Comparison of ENCODE assay signal across 10 cellular contexts in the genomic region with DNA sequence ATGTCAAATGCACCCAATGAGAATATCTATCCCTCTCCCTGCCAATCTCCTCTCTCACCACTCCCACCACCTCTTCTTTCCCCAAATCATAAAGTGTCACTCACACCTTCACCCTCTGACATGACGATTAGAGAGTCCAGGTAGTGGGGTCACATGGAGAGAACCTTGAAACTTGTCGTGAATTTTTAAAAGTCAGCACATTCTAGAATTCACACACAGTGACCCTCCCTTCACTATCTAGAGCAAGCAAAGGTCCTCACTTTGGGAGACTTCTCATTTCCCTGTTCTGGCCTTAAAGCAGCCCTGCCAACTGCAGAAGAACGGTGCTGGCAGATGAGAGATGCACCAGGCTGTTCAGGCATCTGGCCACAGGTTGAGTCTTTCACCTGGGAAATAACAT.
A peak's percentile ranks its signal among the peaks of the same experiment; 100 is the strongest.
DNase-seq lines count a peak whose midpoint lies in the region; ATAC-seq and TF ChIP-seq lines count a peak whose summit lies in the region.
"Had no signal": no experiment of that assay in that cellular context is flagged by ENCODE, and none has a peak within 500 bp of the region (broad histone marks: within the 10 kb centered on the region; RNA-seq: fewer than 3 reads in every experiment).

No MANE protein-coding gene starts in this region.

- peak overlapping the region; percentile 27; the same call in 1 of the 2 replicates for H3K4me2 ChIP-seq in PC-3 (ENCODE audit: low read length)

- H3K9ac ChIP-seq in PC-3 (ENCODE audit: low read length) (peak overlapping the region; percentile 59; the same call in 1 of the 2 replicates), endodermal cell (ENCODE audit: extremely low read depth, low read length, poor library complexity, severe bottlenecking) (no peak overlapping the region)

- peaks cover 75% of the 10 kb centered on the region for H3K79me2 ChIP-seq in PC-3 (ENCODE audit: low read length)

- H2AFZ ChIP-seq in PC-3 (ENCODE audit: low read length): no peak overlapping the region

- in situ Hi-C loops in gastrocnemius medialis (cut with MboI; ENCODE audit: low sequenced_read_pairs in 4 of 4): no loop called here

- CTCF ChIA-PET in CD4-positive, alpha-beta T cell (lab: Charles Lee): interaction anchor here (1.5 to 3.9 kb wide), 2 partner anchors 20 to 26 kb away, joined by 3 to 21 read pairs; no protein-coding TSS in a partner anchor
- CTCF ChIA-PET in PC-3 (lab: Charles Lee): no interaction called here

- H3K9me3 ChIP-seq in CD4-positive, alpha-beta T cell (ENCODE audit: control insufficient read depth, low read length): no peaks in the 10 kb centered on the region
- no peaks in the 10 kb centered on the region for H3K9me3 ChIP-seq in PC-3 (ENCODE audit: low read length)
- H3K9me3 ChIP-seq in gastrocnemius medialis: no peaks in the 10 kb centered on the region
- H3K9me3 ChIP-seq in endodermal cell (ENCODE audit: control insufficient read depth, low read length): no peaks in the 10 kb centered on the region

- H3K4me1 ChIP-seq in PC-3 (ENCODE audit: insufficient read depth, low read length): peaks cover 40% of the 10 kb centered on the region
- peaks cover 86 to 87% of the 10 kb centered on the region in 2 donors for H3K4me1 ChIP-seq in gastrocnemius medialis
- H3K4me1 ChIP-seq in endodermal cell (ENCODE audit: control insufficient read depth, insufficient read depth, low read length): peaks cover 4% of the 10 kb centered on the region

- H3K4me3 Mint-ChIP-seq in CD4-positive, alpha-beta T cell: peak overlapping the region; percentile 50
- H3K4me3 Mint-ChIP-seq in dendritic cell treated with granulocyte-macrophage colony-stimulating factor and Interleukin-4, amounts not matched to agents 40 ng/mL and 50 ng/mL, for 4 days: peak overlapping the region; percentile 52
- no peak overlapping the region for H3K4me3 Mint-ChIP-seq in endodermal cell
- H3K4me3 Mint-ChIP-seq: activated B cell treated with CpG ODN at 0.5 μM for 24 hours had no signal

- ATAC-seq in CD4-positive, alpha-beta T cell (ENCODE audit: poor library complexity): no peak
- no peak for ATAC-seq in PC-3
- no peak for ATAC-seq in gastrocnemius medialis

- no peak for TF ChIP-seq CTCF in CD4-positive, alpha-beta T cell (IDR thresholded peaks at IDR 0.05)
- TF ChIP-seq CTCF in PC-3 (conservative IDR thresholded peaks at IDR 0.05; ENCODE audit: low read depth, low read length) (no peak), gastrocnemius medialis (IDR thresholded peaks at IDR 0.05 in 4 of 5, conservative IDR thresholded peaks at IDR 0.05 in 1 of 5) (no peak), endodermal cell (conservative IDR thresholded peaks at IDR 0.05) (no peak)

- WGBS in endodermal cell (ENCODE audit: insufficient coverage in 1 of 2, insufficient read length in 1 of 2), 2 experiments: 91 to 97% methylated on average over 3 of the region's 3 CpGs

- H3K27me3 Mint-ChIP-seq in CD4-positive, alpha-beta T cell: no peaks in the 10 kb centered on the region
- H3K27me3 Mint-ChIP-seq in dendritic cell treated with granulocyte-macrophage colony-stimulating factor and Interleukin-4, amounts not matched to agents 40 ng/mL and 50 ng/mL, for 4 days: no peaks in the 10 kb centered on the region
- H3K27me3 Mint-ChIP-seq in endodermal cell (ENCODE audit: insufficient read depth): no peaks in the 10 kb centered on the region
- H3K27me3 Mint-ChIP-seq: activated B cell treated with CpG ODN at 0.5 μM for 24 hours had no signal

- no peaks in the 10 kb centered on the region for H3K9me2 ChIP-seq in PC-3 (replicated peaks; ENCODE audit: low read length)

- H3K4me3 ChIP-seq in PC-3 (ENCODE audit: low read length): no peak overlapping the region
- H3K4me3 ChIP-seq in gastrocnemius medialis: no peak overlapping the region
- H3K4me3 ChIP-seq in endodermal cell (ENCODE audit: low read length): no peak overlapping the region

- POLR2A ChIA-PET in CD4-positive, alpha-beta T cell (lab: Charles Lee): interaction anchor here (1.4 to 3.8 kb wide), 2 partner anchors 12 to 26 kb away, joined by 4 to 15 read pairs; no protein-coding TSS in a partner anchor
- POLR2A ChIA-PET in PC-3 (lab: Charles Lee; ENCODE audit: unreplicated experiment): no interaction called here

- H3K27ac ChIP-seq in CD4-positive, alpha-beta T cell (ENCODE audit: low read depth, low read length): no peak overlapping the region
- H3K27ac ChIP-seq in PC-3 (ENCODE audit: low read length): peak overlapping the region; percentile 95
- peak overlapping the region; percentile 26 to 81 (median 66) for H3K27ac ChIP-seq in gastrocnemius medialis
- no peak overlapping the region for H3K27ac ChIP-seq in endodermal cell (ENCODE audit: low read depth, low read length)

- peaks cover 96% of the 10 kb centered on the region for H3K4me1 Mint-ChIP-seq in CD4-positive, alpha-beta T cell (ENCODE audit: low read depth)
- H3K4me1 Mint-ChIP-seq in dendritic cell treated with granulocyte-macrophage colony-stimulating factor and Interleukin-4, amounts not matched to agents 40 ng/mL and 50 ng/mL, for 4 days (ENCODE audit: low read depth): peaks cover 81% of the 10 kb centered on the region
- peaks cover 7% of the 10 kb centered on the region for H3K4me1 Mint-ChIP-seq in endodermal cell

- H3K36me3 ChIP-seq in PC-3 (ENCODE audit: low read depth, low read length) (0 out of 2 replicates have a peak, but pooled peaks cover 9% of the 10 kb centered on the region), gastrocnemius medialis (no peaks in the 10 kb centered on the region), endodermal cell (ENCODE audit: control insufficient read depth, insufficient read depth, low read length) (no peaks in the 10 kb centered on the region)

- H4K20me1 ChIP-seq in PC-3 (ENCODE audit: low read length): no peaks in the 10 kb centered on the region

- peaks cover 73% of the 10 kb centered on the region for H3K36me3 Mint-ChIP-seq in CD4-positive, alpha-beta T cell (ENCODE audit: low read depth)
- peaks cover 37% of the 10 kb centered on the region for H3K36me3 Mint-ChIP-seq in dendritic cell treated with granulocyte-macrophage colony-stimulating factor and Interleukin-4, amounts not matched to agents 40 ng/mL and 50 ng/mL, for 4 days (ENCODE audit: low read depth)
- no peaks in the 10 kb centered on the region for H3K36me3 Mint-ChIP-seq in endodermal cell (ENCODE audit: low read depth)

- no peak for TF ChIP-seq POLR2A in gastrocnemius medialis (IDR thresholded peaks at IDR 0.05)

- H3F3A ChIP-seq in PC-3 (ENCODE audit: low read length, unreplicated experiment): peaks cover 17% of the 10 kb centered on the region

- H3K27me3 ChIP-seq in CD4-positive, alpha-beta T cell (ENCODE audit: control insufficient read depth, insufficient read depth, low read length): no peaks in the 10 kb centered on the region
- H3K27me3 ChIP-seq in PC-3 (ENCODE audit: low read length) (no peaks in the 10 kb centered on the region), gastrocnemius medialis (no peaks in the 10 kb centered on the region), endodermal cell (ENCODE audit: control insufficient read depth, insufficient read depth, low read length, poor library complexity, severe bottlenecking) (no peaks in the 10 kb centered on the region)

- peak overlapping the region; percentile 61 for H3K27ac Mint-ChIP-seq in CD4-positive, alpha-beta T cell
- H3K27ac Mint-ChIP-seq in dendritic cell treated with granulocyte-macrophage colony-stimulating factor and Interleukin-4, amounts not matched to agents 40 ng/mL and 50 ng/mL, for 4 days: peak overlapping the region; percentile 79
- H3K27ac Mint-ChIP-seq in endodermal cell: no peak overlapping the region
- H3K27ac Mint-ChIP-seq: activated B cell treated with CpG ODN at 0.5 μM for 24 hours had no signal

- BruUV-seq in PC-3 (replicated peaks; lab: Mats Ljungman, UMichigan): TSS peak; percentile 68

- intact Hi-C loops in CD4-positive, alpha-beta T cell (cut with DNase I, micrococcal nuclease): loop anchor here in 1 of 2 experiments (2.0 kb wide), 1 partner anchor 16 kb away; no protein-coding TSS in a partner anchor
- intact Hi-C loops in PC-3 (cut with micrococcal nuclease): no loop called here
- intact Hi-C loops in dendritic cell treated with granulocyte-macrophage colony-stimulating factor and Interleukin-4, amounts not matched to agents 40 ng/mL and 50 ng/mL, for 4 days (cut with micrococcal nuclease): loop anchor here (2.0 kb wide), 2 partner anchors 16 to 18 kb away; no protein-coding TSS in a partner anchor
- intact Hi-C loops in gastrocnemius medialis (cut with DNase I; ENCODE audit: low total_unique reads): no loop called here

- DNase-seq in CD4-positive, alpha-beta T cell: no peak
- DNase-seq in PC-3: no peak
- DNase-seq in gastrocnemius medialis: no peak
- DNase-seq in T-helper 9 cell: no peak
- DNase-seq in foreskin melanocyte: no peak
- DNase-seq in endodermal cell: no peak
- DNase-seq: activated B cell treated with CpG ODN at 0.5 μM for 24 hours; effector CD8-positive, alpha-beta T cell; NCI-H2227 treated with DMSO at 0.1 percent for 48 hours had no signal

- no peaks in the 10 kb centered on the region for H3K9me3 Mint-ChIP-seq in CD4-positive, alpha-beta T cell
- H3K9me3 Mint-ChIP-seq in dendritic cell treated with granulocyte-macrophage colony-stimulating factor and Interleukin-4, amounts not matched to agents 40 ng/mL and 50 ng/mL, for 4 days: no peaks in the 10 kb centered on the region
- no peaks in the 10 kb centered on the region for H3K9me3 Mint-ChIP-seq in endodermal cell
- H3K9me3 Mint-ChIP-seq: activated B cell treated with CpG ODN at 0.5 μM for 24 hours had no signal

Comparison
In these comparisons a context has a peak if more than half of its experiments do, and no peak if none do; other contexts are left out.
1. H3K27ac ChIP-seq: peak in PC-3 (single experiment) and gastrocnemius medialis (4 of 4); none in CD4-positive, alpha-beta T cell (single experiment) and endodermal cell (single experiment).